ENCODE assay signal across 14 cellular contexts in the genomic region with DNA sequence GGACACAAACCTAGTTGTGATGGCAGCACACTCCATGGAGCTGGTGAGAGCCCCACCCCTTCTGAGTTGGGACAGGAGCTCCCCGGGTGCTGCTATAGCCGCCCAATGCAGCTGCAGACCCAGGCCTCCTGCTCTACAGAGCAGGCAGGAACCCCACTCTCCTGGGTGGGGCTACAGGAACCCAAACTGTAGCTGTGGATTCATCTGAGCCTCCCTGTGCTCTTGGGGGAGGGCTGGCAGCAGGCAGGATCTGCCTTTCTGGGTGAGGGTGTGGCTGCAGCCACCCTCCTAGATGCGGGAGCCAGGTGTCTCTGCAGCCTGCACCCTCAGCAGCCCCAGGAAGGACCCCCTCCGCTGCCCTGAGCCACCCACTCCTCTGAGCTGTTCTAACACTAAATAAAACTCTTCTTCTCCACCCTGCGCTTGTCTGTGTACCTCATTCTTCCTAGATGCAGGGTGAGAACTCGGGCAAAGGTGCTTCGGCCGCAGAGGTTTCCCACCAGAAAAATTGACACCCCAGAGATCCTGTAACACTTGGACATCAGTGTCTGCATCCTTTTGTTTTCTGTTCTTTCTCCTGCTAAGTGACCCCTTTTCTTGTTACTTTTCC. TPM values are rescaled to one million over a fixed set of nuclear protein-coding genes. Genes with fewer than 3 reads are reported as not detected.
DNase-seq lines count a peak whose midpoint lies in the region; ATAC-seq and TF ChIP-seq lines count a peak whose summit lies in the region.
"Had no signal": no experiment of that assay in that cellular context is flagged by ENCODE, and none has a peak within 500 bp of the region (broad histone marks: within the 10 kb centered on the region; RNA-seq: fewer than 3 reads in every experiment).

No MANE protein-coding gene starts in this region.

- no peaks in the 10 kb centered on the region for H3K27me3 Mint-ChIP-seq in MCF 10A (ENCODE audit: insufficient read depth, unreplicated experiment)
- H3K27me3 Mint-ChIP-seq: activated naive CD4-positive, alpha-beta T cell treated with anti-CD3 and anti-CD28 coated beads, Interleukin-2, amount 50 U/mL, for 24 hours had no signal

- no peak for DNase-seq in breast epithelium (ENCODE audit: low spot score in 2 of 2)
- DNase-seq in MCF 10A (ENCODE audit: unreplicated experiment), result no peak
- DNase-seq in epithelial cell of prostate (ENCODE audit: low read depth, low spot score), result no peak
- no peak for DNase-seq in neuronal stem cell (ENCODE audit: low spot score)
- no peak for DNase-seq in upper lobe of right lung
- DNase-seq in activated CD4-positive, alpha-beta T cell treated with anti-CD3 and anti-CD28 coated beads, Interleukin-2, amount 50 U/mL, for 4 hours, result no peak
- DNase-seq: activated CD8-positive, alpha-beta memory T cell treated with anti-CD3 and anti-CD28 coated beads, Interleukin-2, amount 50 U/mL, for 4 hours; CD4-positive, CD25-positive, alpha-beta regulatory T cell; central memory CD4-positive, alpha-beta T cell; T-helper 1 cell had no signal

- no TSS peak for BruUV-seq in MCF 10A (replicated peaks; lab: Mats Ljungman, UMichigan)

- TF ChIP-seq POLR2A in breast epithelium (IDR thresholded peaks at IDR 0.05), result no peak

- TF ChIP-seq CTCF in breast epithelium (IDR thresholded peaks at IDR 0.05) (no peak), MCF 10A (IDR thresholded peaks at IDR 0.05; ENCODE audit: unreplicated experiment) (no peak), upper lobe of right lung (IDR thresholded peaks at IDR 0.05) (no peak)

- H3K4me3 ChIP-seq in breast epithelium, result no peak overlapping the region
- no peak overlapping the region for H3K4me3 ChIP-seq in neuronal stem cell (ENCODE audit: low read length in 2 of 2)
- no peak overlapping the region for H3K4me3 ChIP-seq in upper lobe of right lung
- H3K4me3 ChIP-seq: left lung had no signal

- no peaks in the 10 kb centered on the region for H3K79me1 ChIP-seq in neuronal stem cell (ENCODE audit: low read depth, low read length)

- ATAC-seq in upper lobe of right lung, result peak; percentile 25
- no peak for ATAC-seq in GM19328 (IDR thresholded peaks at IDR 0.05; ENCODE audit: unreplicated experiment)
- ATAC-seq in HG02973 (IDR thresholded peaks at IDR 0.05; ENCODE audit: unreplicated experiment), result no peak

- no peak overlapping the region for H3K23ac ChIP-seq in neuronal stem cell (ENCODE audit: low read depth, low read length, poor library complexity)

- H3K4me1 Mint-ChIP-seq in MCF 10A (ENCODE audit: insufficient read depth, unreplicated experiment), result peaks cover 11% of the 10 kb centered on the region
- H3K4me1 Mint-ChIP-seq: activated naive CD4-positive, alpha-beta T cell treated with anti-CD3 and anti-CD28 coated beads, Interleukin-2, amount 50 U/mL, for 24 hours; CD4-positive, CD25-positive, alpha-beta regulatory T cell had no signal

- POLR2A ChIA-PET in MCF 10A (lab: Yijun Ruan, JAX), result interaction anchor here (1.2 to 1.4 kb wide), 3 partner anchors 10 to 113 kb away, joined by 3 to 5 read pairs (median 4); no protein-coding TSS in a partner anchor

- H2BK120ac ChIP-seq in neuronal stem cell (ENCODE audit: low read depth, low read length), result no peak overlapping the region

- H2BK5ac ChIP-seq in neuronal stem cell (ENCODE audit: low read length), result no peak overlapping the region

- H3K27me3 ChIP-seq in breast epithelium (no peaks in the 10 kb centered on the region), neuronal stem cell (ENCODE audit: control insufficient read depth in 3 of 3, insufficient read depth in 3 of 3, low read depth in 1 of 3, low read length in 3 of 3) (no peaks in the 10 kb centered on the region), upper lobe of right lung (no peaks in the 10 kb centered on the region)
- H3K27me3 ChIP-seq: left lung had no signal

- intact Hi-C loops in breast epithelium (cut with DNase I; ENCODE audit: low total_unique reads), result no loop called here
- intact Hi-C loops in MCF 10A (cut with micrococcal nuclease), result no loop called here
- intact Hi-C loops in upper lobe of right lung (cut with DNase I), result no loop called here

- H3K4me3 Mint-ChIP-seq in MCF 10A (ENCODE audit: unreplicated experiment), result no peak overlapping the region
- H3K4me3 Mint-ChIP-seq: activated naive CD4-positive, alpha-beta T cell treated with anti-CD3 and anti-CD28 coated beads, Interleukin-2, amount 50 U/mL, for 24 hours; CD4-positive, CD25-positive, alpha-beta regulatory T cell had no signal

- peak overlapping the region; percentile 32 for H3K18ac ChIP-seq in neuronal stem cell (ENCODE audit: low read length)

- H3K36me3 ChIP-seq in breast epithelium (no peaks in the 10 kb centered on the region), neuronal stem cell (replicated peaks in 1 of 2; ENCODE audit: control insufficient read depth in 2 of 2, insufficient read depth in 2 of 2, low read length in 2 of 2) (no peaks in the 10 kb centered on the region), upper lobe of right lung (no peaks in the 10 kb centered on the region)
- H3K36me3 ChIP-seq: left lung had no signal

- H3K36me3 Mint-ChIP-seq in MCF 10A (ENCODE audit: insufficient read depth, unreplicated experiment), result no peaks in the 10 kb centered on the region
- H3K36me3 Mint-ChIP-seq: activated naive CD4-positive, alpha-beta T cell treated with anti-CD3 and anti-CD28 coated beads, Interleukin-2, amount 50 U/mL, for 24 hours; CD4-positive, CD25-positive, alpha-beta regulatory T cell had no signal

- peak overlapping the region; percentile 64 for H2AFZ ChIP-seq in neuronal stem cell (ENCODE audit: low read length)

- no peak overlapping the region for H3K14ac ChIP-seq in neuronal stem cell (ENCODE audit: low read length)

- no peak overlapping the region for H2BK12ac ChIP-seq in neuronal stem cell (ENCODE audit: low read length)

- H3K9me3 ChIP-seq in breast epithelium, result no peaks in the 10 kb centered on the region
- no peaks in the 10 kb centered on the region for H3K9me3 ChIP-seq in neuronal stem cell (replicated peaks in 1 of 2; ENCODE audit: control insufficient read depth in 2 of 2, insufficient read depth in 1 of 2, low read depth in 1 of 2, low read length in 2 of 2)
- H3K9me3 ChIP-seq in upper lobe of right lung, result no peaks in the 10 kb centered on the region
- H3K9me3 ChIP-seq: left lung had no signal

- H3K4ac ChIP-seq in neuronal stem cell (ENCODE audit: low read length), result no peak overlapping the region

- H2AK5ac ChIP-seq in neuronal stem cell (ENCODE audit: low read depth, low read length), result no peak overlapping the region

- H4K8ac ChIP-seq in neuronal stem cell (ENCODE audit: low read depth, low read length), result no peak overlapping the region

- H3K9me3 Mint-ChIP-seq in MCF 10A (ENCODE audit: unreplicated experiment), result no peaks in the 10 kb centered on the region
- H3K9me3 Mint-ChIP-seq: activated naive CD4-positive, alpha-beta T cell treated with anti-CD3 and anti-CD28 coated beads, Interleukin-2, amount 50 U/mL, for 24 hours; CD4-positive, CD25-positive, alpha-beta regulatory T cell had no signal

- WGBS in neuronal stem cell (ENCODE audit: extremely low coverage in 2 of 2, insufficient read length in 2 of 2, insufficient replicate concordance in 1 of 2), 2 donors, result no CpG with 5 or more reads among the region's 8 CpGs

- no peak overlapping the region for H3K4me2 ChIP-seq in neuronal stem cell (ENCODE audit: insufficient read depth, low read length, poor library complexity, severe bottlenecking)

- H3K27ac Mint-ChIP-seq in MCF 10A (ENCODE audit: low read depth, unreplicated experiment), result no peak overlapping the region
- H3K27ac Mint-ChIP-seq: activated naive CD4-positive, alpha-beta T cell treated with anti-CD3 and anti-CD28 coated beads, Interleukin-2, amount 50 U/mL, for 24 hours; CD4-positive, CD25-positive, alpha-beta regulatory T cell had no signal

- no peak overlapping the region for H2BK15ac ChIP-seq in neuronal stem cell (ENCODE audit: low read length)

- peak overlapping the region; percentile 71 to 72 for H3K27ac ChIP-seq in breast epithelium
- H3K27ac ChIP-seq in epithelial cell of prostate, result peak overlapping the region; percentile 67
- H3K27ac ChIP-seq in neuronal stem cell (replicated peaks; ENCODE audit: low read length), result no peak overlapping the region
- H3K27ac ChIP-seq in upper lobe of right lung, result no peak overlapping the region

- CTCF ChIA-PET in MCF 10A (lab: Yijun Ruan, JAX), result interaction anchor here (0.6 kb wide), 1 partner anchor 695 kb away, joined by 8 read pairs; no protein-coding TSS in a partner anchor

- H3K4me1 ChIP-seq in breast epithelium (no peaks in the 10 kb centered on the region), neuronal stem cell (ENCODE audit: control insufficient read depth in 2 of 2, insufficient read depth in 1 of 2, low read depth in 1 of 2, low read length in 2 of 2) (peaks cover 3 to 8% of the 10 kb centered on the region in 2 donors), upper lobe of right lung (peaks cover 12% of the 10 kb centered on the region)

- no peak overlapping the region for H3K9ac ChIP-seq in neuronal stem cell (ENCODE audit: low read depth, low read length, poor library complexity)

- no peak overlapping the region for H4K91ac ChIP-seq in neuronal stem cell (ENCODE audit: low read depth, low read length, poor library complexity)

RNA-seq across cellular contexts. Expression of gene KIF13A, which starts 55.2 kb away (rescaled TPM):
- total RNA-seq in breast epithelium, result 10 to 100 TPM; 40.0 to 60.4 (median 49.6) TPM
- total RNA-seq in MCF 10A (2022), result 24.1 and 33.5 TPM in 2 replicates
- polyA plus RNA-seq in neuronal stem cell (2013, experiment 1 of 2), result 9.1 TPM
- 9.1 TPM for polyA plus RNA-seq in neuronal stem cell (2013, experiment 2 of 2)
- total RNA-seq in upper lobe of right lung, result 59.0 TPM
- polyA plus RNA-seq: CD4-positive, CD25-positive, alpha-beta regulatory T cell had no signal

Comparison
In these comparisons a context has a peak if more than half of its experiments do, and no peak if none do; other contexts are left out.
1. H3K27ac ChIP-seq: peak in breast epithelium (2 of 2) and epithelial cell of prostate (single experiment); none in neuronal stem cell (single experiment) and upper lobe of right lung (single experiment).